In genomic region chr12:111121840-111122239, GRCh38 we compare ENCODE assay signal across 22 cellular contexts.
A peak's percentile ranks its signal among the peaks of the same experiment; 100 is the strongest.
DNase-seq lines count a peak whose midpoint lies in the region; ATAC-seq and TF ChIP-seq lines count a peak whose summit lies in the region.
"Had no signal": no experiment of that assay in that cellular context is flagged by ENCODE, and none has a peak within 500 bp of the region (broad histone marks: within the 10 kb centered on the region; RNA-seq: fewer than 3 reads in every experiment).

No MANE protein-coding gene starts in this region.

- no peaks in the 10 kb centered on the region for H3K36me3 Mint-ChIP-seq in Calu3 (ENCODE audit: insufficient read depth, unreplicated experiment)
- H3K36me3 Mint-ChIP-seq: CD4-positive, alpha-beta memory T cell had no signal

- CTCF ChIA-PET in Calu3 (lab: Charles Lee), result no interaction called here

- H3K27ac Mint-ChIP-seq in Calu3 (ENCODE audit: unreplicated experiment), result no peak overlapping the region
- H3K27ac Mint-ChIP-seq: CD4-positive, alpha-beta memory T cell had no signal

- ATAC-seq in heart left ventricle (peak in 3 of 4 donors; percentile 77 to 80 (median 80)), HG03457 (IDR thresholded peaks at IDR 0.05; ENCODE audit: unreplicated experiment) (no peak), GM19328 (IDR thresholded peaks at IDR 0.05; ENCODE audit: unreplicated experiment) (no peak)
- ATAC-seq: right lobe of liver had no signal

- no peaks in the 10 kb centered on the region for H3K9me3 Mint-ChIP-seq in Calu3 (ENCODE audit: low read depth, unreplicated experiment)

- H3K9me3 ChIP-seq in heart left ventricle, result peaks cover 0 to 2% (median 0%) of the 10 kb centered on the region in 12 donors
- H3K9me3 ChIP-seq in right atrium auricular region, result no peaks in the 10 kb centered on the region
- H3K9me3 ChIP-seq in SK-N-MC (ENCODE audit: low read depth, low read length), result no peaks in the 10 kb centered on the region
- H3K9me3 ChIP-seq: adrenal gland, MG63, right lobe of liver, tibial artery had no signal

- DNase-seq in heart left ventricle (peak in 1 of 5 donors; percentile 11), right atrium auricular region (ENCODE audit: low spot score) (no peak), SK-N-MC (ENCODE audit: low read depth, low spot score) (no peak), iPS-NIHi7 (ENCODE audit: extremely low spot score) (peak; percentile 36), Calu3 (no peak), HCEC 1CT (no peak)
- DNase-seq: activated CD4-positive, alpha-beta T cell treated with anti-CD3 and anti-CD28 coated beads for 4 hours; adrenal gland; CD4-positive, alpha-beta memory T cell; central memory CD4-positive, alpha-beta T cell; effector memory CD4-positive, alpha-beta T cell; IMR-90; mesenchymal stem cell; MG63; NCI-H187; NCI-H510A; right lobe of liver; stimulated activated naive CD4-positive, alpha-beta T cell; T1000; tibial artery had no signal

- BruUV-seq in Calu3 (replicated peaks; lab: Mats Ljungman, UMichigan), result no TSS peak

- H3K4me1 Mint-ChIP-seq in Calu3 (ENCODE audit: low read depth, unreplicated experiment), result no peaks in the 10 kb centered on the region
- H3K4me1 Mint-ChIP-seq: CD4-positive, alpha-beta memory T cell had no signal

- H3K27ac ChIP-seq in heart left ventricle, result no peak overlapping the region
- no peak overlapping the region for H3K27ac ChIP-seq in right atrium auricular region
- peak overlapping the region; percentile 75 for H3K27ac ChIP-seq in SK-N-MC
- H3K27ac ChIP-seq: adrenal gland, right lobe of liver, tibial artery had no signal

- H3K27me3 ChIP-seq in heart left ventricle, result peaks cover 0 to 12% (median 0%) of the 10 kb centered on the region in 9 donors
- no peaks in the 10 kb centered on the region for H3K27me3 ChIP-seq in right atrium auricular region
- H3K27me3 ChIP-seq: right lobe of liver had no signal

- H3K4me1 ChIP-seq in heart left ventricle (peaks cover 0 to 11% (median 0%) of the 10 kb centered on the region in 12 donors), right atrium auricular region (no peaks in the 10 kb centered on the region)
- H3K4me1 ChIP-seq: adrenal gland, right lobe of liver, tibial artery had no signal

- H3K4me3 Mint-ChIP-seq in Calu3 (ENCODE audit: low read depth, unreplicated experiment), result no peak overlapping the region
- H3K4me3 Mint-ChIP-seq: CD4-positive, alpha-beta memory T cell had no signal

- H3K36me3 ChIP-seq in heart left ventricle (no peaks in the 10 kb centered on the region), right atrium auricular region (no peaks in the 10 kb centered on the region), SK-N-MC (ENCODE audit: insufficient read depth, low read length) (no peaks in the 10 kb centered on the region)
- H3K36me3 ChIP-seq: adrenal gland, MG63, right lobe of liver, tibial artery had no signal

- H3K9ac ChIP-seq in SK-N-MC (ENCODE audit: insufficient read length), result no peak overlapping the region

- no peak for TF ChIP-seq POLR2A in heart left ventricle (IDR thresholded peaks at IDR 0.05)

- H3K4me3 ChIP-seq in heart left ventricle, result no peak overlapping the region
- no peak overlapping the region for H3K4me3 ChIP-seq in right atrium auricular region
- H3K4me3 ChIP-seq in SK-N-MC, result peak overlapping the region; percentile 61
- H3K4me3 ChIP-seq: adrenal gland, MG63, right lobe of liver, tibial artery had no signal

- 22 to 33% (median 25%) methylated on average over 6 of the region's 6 CpGs for WGBS in heart left ventricle, 4 donors

- peaks cover 92% of the 10 kb centered on the region for H3K27me3 Mint-ChIP-seq in Calu3 (ENCODE audit: unreplicated experiment)

- TF ChIP-seq CTCF in heart left ventricle (IDR thresholded peaks at IDR 0.05) (peak in 7 of 12 donors; percentile 10 to 44 (median 27)), right atrium auricular region (IDR thresholded peaks at IDR 0.05) (no peak), Calu3 (IDR thresholded peaks at IDR 0.05; ENCODE audit: unreplicated experiment) (no peak)

- intact Hi-C loops in heart left ventricle (cut with DNase I), result no loop called here
- intact Hi-C loops in Calu3 (cut with micrococcal nuclease; ENCODE audit: unreplicated experiment), result no loop called here

Comparison
In these comparisons a context has a peak if more than half of its experiments do, and no peak if none do; other contexts are left out.
1. CTCF ChIP-seq: peak in heart left ventricle (7 of 12); none in right atrium auricular region (0 of 2) and Calu3 (single experiment).
2. ATAC-seq: peak in heart left ventricle (3 of 4); none in HG03457 (single experiment) and GM19328 (single experiment).